In genomic region chr4:72208421-72209075, GRCh38 we compare ENCODE assay signal across 2 cellular contexts.
TF ChIP-seq lines count a peak whose summit lies in the region.

No MANE protein-coding gene starts in this region.

TF ChIP-seq in Ishikawa, 13 proteins besides CTCF, POLR2A, EP300 and RAD21 (continued from another document):
- TF ChIP-seq, protein P1, sequence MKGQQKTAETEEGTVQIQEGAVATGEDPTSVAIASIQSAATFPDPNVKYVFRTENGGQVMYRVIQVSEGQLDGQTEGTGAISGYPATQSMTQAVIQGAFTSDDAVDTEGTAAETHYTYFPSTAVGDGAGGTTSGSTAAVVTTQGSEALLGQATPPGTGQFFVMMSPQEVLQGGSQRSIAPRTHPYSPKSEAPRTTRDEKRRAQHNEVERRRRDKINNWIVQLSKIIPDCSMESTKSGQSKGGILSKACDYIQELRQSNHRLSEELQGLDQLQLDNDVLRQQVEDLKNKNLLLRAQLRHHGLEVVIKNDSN (IDR thresholded peaks at IDR 0.05) = no peak

TF ChIP-seq in GM12878, 131 proteins besides CTCF, POLR2A, EP300 and RAD21 (continued from another document):
- TF ChIP-seq MAX (IDR thresholded peaks at IDR 0.05; ENCODE audit: low read depth, low read length) = no peak
- TF ChIP-seq, protein P2, sequence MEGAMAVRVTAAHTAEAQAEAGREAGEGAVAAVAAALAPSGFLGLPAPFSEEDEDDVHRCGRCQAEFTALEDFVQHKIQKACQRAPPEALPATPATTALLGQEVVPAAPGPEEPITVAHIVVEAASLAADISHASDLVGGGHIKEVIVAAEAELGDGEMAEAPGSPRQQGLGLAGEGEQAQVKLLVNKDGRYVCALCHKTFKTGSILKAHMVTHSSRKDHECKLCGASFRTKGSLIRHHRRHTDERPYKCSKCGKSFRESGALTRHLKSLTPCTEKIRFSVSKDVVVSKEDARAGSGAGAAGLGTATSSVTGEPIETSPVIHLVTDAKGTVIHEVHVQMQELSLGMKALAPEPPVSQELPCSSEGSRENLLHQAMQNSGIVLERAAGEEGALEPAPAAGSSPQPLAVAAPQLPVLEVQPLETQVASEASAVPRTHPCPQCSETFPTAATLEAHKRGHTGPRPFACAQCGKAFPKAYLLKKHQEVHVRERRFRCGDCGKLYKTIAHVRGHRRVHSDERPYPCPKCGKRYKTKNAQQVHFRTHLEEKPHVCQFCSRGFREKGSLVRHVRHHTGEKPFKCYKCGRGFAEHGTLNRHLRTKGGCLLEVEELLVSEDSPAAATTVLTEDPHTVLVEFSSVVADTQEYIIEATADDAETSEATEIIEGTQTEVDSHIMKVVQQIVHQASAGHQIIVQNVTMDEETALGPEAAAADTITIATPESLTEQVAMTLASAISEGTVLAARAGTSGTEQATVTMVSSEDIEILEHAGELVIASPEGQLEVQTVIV (IDR thresholded peaks at IDR 0.05; ENCODE audit: borderline replicate concordance, partially characterized antibody) = no peak
- no peak for TF ChIP-seq ZZZ3 (IDR thresholded peaks at IDR 0.05; ENCODE audit: control insufficient read depth, insufficient read length, low read depth)
- no peak for TF ChIP-seq CREM (IDR thresholded peaks at IDR 0.05; ENCODE audit: low read depth)
- TF ChIP-seq, protein P1 (IDR thresholded peaks at IDR 0.05; ENCODE audit: borderline replicate concordance, extremely low read length, insufficient read depth, low read depth, low read length) = no peak
- TF ChIP-seq NR2F1 (conservative IDR thresholded peaks at IDR 0.05) = no peak
- TF ChIP-seq SUPT20H (IDR thresholded peaks at IDR 0.05; ENCODE audit: borderline replicate concordance, control insufficient read depth, low read depth, low read length) = no peak
- TF ChIP-seq SKIL (IDR thresholded peaks at IDR 0.05; ENCODE audit: low read depth, poor library complexity, severe bottlenecking) = no peak
